1 cellular context compared by ENCODE assay signal in the genomic region with DNA sequence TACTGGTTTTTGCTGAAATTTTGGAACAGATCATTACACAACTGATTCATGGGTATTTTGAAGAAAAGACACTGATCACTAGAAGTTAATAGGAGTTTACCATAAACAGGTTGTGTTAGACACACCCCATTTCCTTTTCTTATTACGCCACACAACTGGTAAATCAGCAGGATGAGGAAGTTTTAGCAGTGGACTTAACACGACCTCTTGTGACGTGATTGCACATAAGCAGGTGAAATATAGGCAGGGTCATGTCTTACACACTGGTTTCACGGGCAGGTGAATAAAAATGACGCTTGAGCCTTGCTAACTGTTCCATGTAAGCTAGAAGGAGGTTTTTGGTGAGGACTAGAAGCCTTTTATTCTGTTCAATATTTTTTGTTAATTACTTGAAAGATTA.
TF ChIP-seq lines count a peak whose summit lies in the region.

No MANE protein-coding gene starts in this region.

TF ChIP-seq in HCT116, 20 proteins besides CTCF, POLR2A, EP300 and RAD21 (continued from another document):
- TF ChIP-seq, protein P1, sequence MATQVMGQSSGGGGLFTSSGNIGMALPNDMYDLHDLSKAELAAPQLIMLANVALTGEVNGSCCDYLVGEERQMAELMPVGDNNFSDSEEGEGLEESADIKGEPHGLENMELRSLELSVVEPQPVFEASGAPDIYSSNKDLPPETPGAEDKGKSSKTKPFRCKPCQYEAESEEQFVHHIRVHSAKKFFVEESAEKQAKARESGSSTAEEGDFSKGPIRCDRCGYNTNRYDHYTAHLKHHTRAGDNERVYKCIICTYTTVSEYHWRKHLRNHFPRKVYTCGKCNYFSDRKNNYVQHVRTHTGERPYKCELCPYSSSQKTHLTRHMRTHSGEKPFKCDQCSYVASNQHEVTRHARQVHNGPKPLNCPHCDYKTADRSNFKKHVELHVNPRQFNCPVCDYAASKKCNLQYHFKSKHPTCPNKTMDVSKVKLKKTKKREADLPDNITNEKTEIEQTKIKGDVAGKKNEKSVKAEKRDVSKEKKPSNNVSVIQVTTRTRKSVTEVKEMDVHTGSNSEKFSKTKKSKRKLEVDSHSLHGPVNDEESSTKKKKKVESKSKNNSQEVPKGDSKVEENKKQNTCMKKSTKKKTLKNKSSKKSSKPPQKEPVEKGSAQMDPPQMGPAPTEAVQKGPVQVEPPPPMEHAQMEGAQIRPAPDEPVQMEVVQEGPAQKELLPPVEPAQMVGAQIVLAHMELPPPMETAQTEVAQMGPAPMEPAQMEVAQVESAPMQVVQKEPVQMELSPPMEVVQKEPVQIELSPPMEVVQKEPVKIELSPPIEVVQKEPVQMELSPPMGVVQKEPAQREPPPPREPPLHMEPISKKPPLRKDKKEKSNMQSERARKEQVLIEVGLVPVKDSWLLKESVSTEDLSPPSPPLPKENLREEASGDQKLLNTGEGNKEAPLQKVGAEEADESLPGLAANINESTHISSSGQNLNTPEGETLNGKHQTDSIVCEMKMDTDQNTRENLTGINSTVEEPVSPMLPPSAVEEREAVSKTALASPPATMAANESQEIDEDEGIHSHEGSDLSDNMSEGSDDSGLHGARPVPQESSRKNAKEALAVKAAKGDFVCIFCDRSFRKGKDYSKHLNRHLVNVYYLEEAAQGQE (IDR thresholded peaks at IDR 0.05; ENCODE audit: low read depth): no peak
- no peak for TF ChIP-seq SIN3A (IDR thresholded peaks at IDR 0.05; ENCODE audit: low read depth)
- TF ChIP-seq, protein P2, sequence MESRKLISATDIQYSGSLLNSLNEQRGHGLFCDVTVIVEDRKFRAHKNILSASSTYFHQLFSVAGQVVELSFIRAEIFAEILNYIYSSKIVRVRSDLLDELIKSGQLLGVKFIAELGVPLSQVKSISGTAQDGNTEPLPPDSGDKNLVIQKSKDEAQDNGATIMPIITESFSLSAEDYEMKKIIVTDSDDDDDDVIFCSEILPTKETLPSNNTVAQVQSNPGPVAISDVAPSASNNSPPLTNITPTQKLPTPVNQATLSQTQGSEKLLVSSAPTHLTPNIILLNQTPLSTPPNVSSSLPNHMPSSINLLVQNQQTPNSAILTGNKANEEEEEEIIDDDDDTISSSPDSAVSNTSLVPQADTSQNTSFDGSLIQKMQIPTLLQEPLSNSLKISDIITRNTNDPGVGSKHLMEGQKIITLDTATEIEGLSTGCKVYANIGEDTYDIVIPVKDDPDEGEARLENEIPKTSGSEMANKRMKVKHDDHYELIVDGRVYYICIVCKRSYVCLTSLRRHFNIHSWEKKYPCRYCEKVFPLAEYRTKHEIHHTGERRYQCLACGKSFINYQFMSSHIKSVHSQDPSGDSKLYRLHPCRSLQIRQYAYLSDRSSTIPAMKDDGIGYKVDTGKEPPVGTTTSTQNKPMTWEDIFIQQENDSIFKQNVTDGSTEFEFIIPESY (IDR thresholded peaks at IDR 0.05; ENCODE audit: extremely low read depth, insufficient replicate concordance, low read length): no peak
- TF ChIP-seq, protein P3, sequence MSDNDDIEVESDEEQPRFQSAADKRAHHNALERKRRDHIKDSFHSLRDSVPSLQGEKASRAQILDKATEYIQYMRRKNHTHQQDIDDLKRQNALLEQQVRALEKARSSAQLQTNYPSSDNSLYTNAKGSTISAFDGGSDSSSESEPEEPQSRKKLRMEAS (IDR thresholded peaks at IDR 0.05): no peak
- TF ChIP-seq POLR2AphosphoS5 (IDR thresholded peaks at IDR 0.05; ENCODE audit: low read depth, low read length): no peak
- TF ChIP-seq ELF1 (IDR thresholded peaks at IDR 0.05; ENCODE audit: borderline replicate concordance, low read depth): no peak
- no peak for TF ChIP-seq SP1 (IDR thresholded peaks at IDR 0.05; ENCODE audit: low read depth)
- no peak for TF ChIP-seq ZNF274 (IDR thresholded peaks at IDR 0.05; ENCODE audit: low read depth, low read length)
- TF ChIP-seq SRF (IDR thresholded peaks at IDR 0.05; ENCODE audit: low read depth): no peak
- TF ChIP-seq CBX3 (IDR thresholded peaks at IDR 0.05; ENCODE audit: low read depth): no peak
- no peak for TF ChIP-seq YY1 (IDR thresholded peaks at IDR 0.05; ENCODE audit: extremely low read depth, insufficient replicate concordance, low read depth, low read length)
- TF ChIP-seq, protein P4, sequence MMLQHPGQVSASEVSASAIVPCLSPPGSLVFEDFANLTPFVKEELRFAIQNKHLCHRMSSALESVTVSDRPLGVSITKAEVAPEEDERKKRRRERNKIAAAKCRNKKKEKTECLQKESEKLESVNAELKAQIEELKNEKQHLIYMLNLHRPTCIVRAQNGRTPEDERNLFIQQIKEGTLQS (IDR thresholded peaks at IDR 0.05): no peak
- no peak for TF ChIP-seq CEBPB (IDR thresholded peaks at IDR 0.05; ENCODE audit: low read depth)
